In genomic region chr15:78065973-78066946, GRCh38 we compare ENCODE assay signal across 9 cellular contexts. TPM values are rescaled to one million over a fixed set of nuclear protein-coding genes. Genes with fewer than 3 reads are reported as not detected.
DNase-seq lines count a peak whose midpoint lies in the region; ATAC-seq, FAIRE-seq and TF ChIP-seq lines count a peak whose summit lies in the region.
"Had no signal": no experiment of that assay in that cellular context is flagged by ENCODE, and none has a peak within 500 bp of the region (broad histone marks: within the 10 kb centered on the region; RNA-seq: fewer than 3 reads in every experiment).

No MANE protein-coding gene starts in this region.

- intact Hi-C loops in ascending aorta (cut with DNase I) (loop anchor here (2.0 kb wide), 1 partner anchor 61 kb away; no protein-coding TSS in a partner anchor), prostate gland (cut with DNase I) (no loop called here)

- FAIRE-seq in H54 (lab: Jason Lieb, UNC), result no peak
- FAIRE-seq: A204.1 had no signal

- H3K9me3 ChIP-seq in ascending aorta, result no peaks in the 10 kb centered on the region
- H3K9me3 ChIP-seq in prostate gland, result no peaks in the 10 kb centered on the region

- peak overlapping the region; percentile 6 to 27 for H3K4me3 ChIP-seq in ascending aorta
- no peak overlapping the region for H3K4me3 ChIP-seq in prostate gland

- 58% methylated on average over 7 of the region's 7 CpGs for WGBS in prostate gland

- TF ChIP-seq CTCF in ascending aorta (IDR thresholded peaks at IDR 0.05), result no peak
- TF ChIP-seq CTCF in prostate gland (IDR thresholded peaks at IDR 0.05), result no peak

- H3K36me3 ChIP-seq in ascending aorta, result no peaks in the 10 kb centered on the region
- H3K36me3 ChIP-seq in prostate gland, result no peaks in the 10 kb centered on the region

- DNase-seq in DMS 273 (lab: John Stamatoyannopoulos, UW; ENCODE audit: unreplicated experiment) (peak; percentile 53), DMS 273 treated with DMSO at 0.1 percent for 48 hours (lab: John Stamatoyannopoulos, UW) (no peak), ascending aorta (ENCODE audit: low spot score in 2 of 2) (peak in 1 of 2 donors; percentile 60), prostate gland (ENCODE audit: low spot score) (no peak), H54 (ENCODE audit: insufficient read length, low spot score) (no peak), dedifferentiated amniotic fluid mesenchymal stem cell (ENCODE audit: extremely low spot score) (no peak), NCI-H1694 (lab: John Stamatoyannopoulos, UW) (no peak)

- no peaks in the 10 kb centered on the region for H3K27me3 ChIP-seq in ascending aorta
- H3K27me3 ChIP-seq in prostate gland (replicated peaks; ENCODE audit: insufficient read depth), result no peaks in the 10 kb centered on the region

- peak; percentile 48 for ATAC-seq in HG02981 (IDR thresholded peaks at IDR 0.05; ENCODE audit: unreplicated experiment)

- H3K4me1 ChIP-seq in ascending aorta (peaks cover 42 to 83% of the 10 kb centered on the region in 2 donors), prostate gland (replicated peaks) (peaks cover 27% of the 10 kb centered on the region)

- TF ChIP-seq POLR2A in prostate gland (IDR thresholded peaks at IDR 0.05) (no peak), H54 (IDR thresholded peaks at IDR 0.05; ENCODE audit: low read depth, low read length) (no peak)

- peak overlapping the region; percentile 71 to 83 for H3K27ac ChIP-seq in ascending aorta
- peak overlapping the region; percentile 56 to 64 for H3K27ac ChIP-seq in prostate gland

RNA-seq across cellular contexts. Expression of gene TBC1D2B, which starts 11.3 kb away (rescaled TPM):
- total RNA-seq in ascending aorta (63.3 TPM), prostate gland (10 to 100 TPM; 21.5 to 49.5 TPM)

RNA-seq across cellular contexts. Expression of gene SH2D7, which starts 26.1 kb away (rescaled TPM):
- not detected for total RNA-seq in ascending aorta
- under 1 TPM in 1 of 2 donors, not detected in 1; 0.28 TPM for total RNA-seq in prostate gland

Comparison
In these comparisons a context has a peak if more than half of its experiments do, and no peak if none do; other contexts are left out.
1. H3K4me3 ChIP-seq: peak in ascending aorta (2 of 2); none in prostate gland (0 of 2).